15 cellular contexts compared by ENCODE assay signal in genomic region chr4:78325244-78326187, GRCh38.
"Had no signal": no experiment of that assay in that cellular context is flagged by ENCODE, and none has a peak within 500 bp of the region (broad histone marks: within the 10 kb centered on the region; RNA-seq: fewer than 3 reads in every experiment).

No MANE protein-coding gene starts in this region.

- H3K4me1 ChIP-seq: adrenal gland, left lung, right lobe of liver had no signal

- H3K4me3 ChIP-seq: adrenal gland, coronary artery, left lung, right lobe of liver, tibial nerve had no signal

- H3K4me1 Mint-ChIP-seq: activated CD4-positive, alpha-beta T cell treated with anti-CD3 and anti-CD28 coated beads for 36 hours had no signal

- DNase-seq: activated CD4-positive, alpha-beta T cell treated with anti-CD3 and anti-CD28 coated beads for 36 hours; activated naive CD4-positive, alpha-beta T cell treated with anti-CD3 and anti-CD28 coated beads, Interleukin-2, amount 10 ng/mL, durations not matched to agents 7 days and 5 days; adrenal gland; central memory CD4-positive, alpha-beta T cell; effector CD4-positive, alpha-beta T cell; immature natural killer cell; left lung; mesenchymal stem cell; right lobe of liver; stimulated activated CD4-positive, alpha-beta T cell treated with anti-CD3 and anti-CD28 coated beads, Interleukin-2, amount 100 ng/mL, for 24 hours; stimulated activated naive B cell treated with anti-CD40 and anti-IgM and Interleukin-4, amounts not matched to agents 10 μg/mL and 1 μg/mL and 100 μg/mL, for 72 hours; T-helper 1 cell; WERI-Rb-1 had no signal

- H3K36me3 Mint-ChIP-seq: activated naive CD4-positive, alpha-beta T cell treated with anti-CD3 and anti-CD28 coated beads, Interleukin-2, amount 10 ng/mL, durations not matched to agents 7 days and 5 days; immature natural killer cell; stimulated activated naive B cell treated with anti-CD40 and anti-IgM and Interleukin-4, amounts not matched to agents 10 μg/mL and 1 μg/mL and 100 μg/mL, for 72 hours had no signal

- H3K36me3 ChIP-seq: adrenal gland, left lung, right lobe of liver, tibial nerve, WERI-Rb-1 had no signal

- H3K9me3 ChIP-seq: adrenal gland, left lung, right lobe of liver, tibial nerve had no signal

- H3K4me3 Mint-ChIP-seq: activated CD4-positive, alpha-beta T cell treated with anti-CD3 and anti-CD28 coated beads for 36 hours; activated naive CD4-positive, alpha-beta T cell treated with anti-CD3 and anti-CD28 coated beads, Interleukin-2, amount 10 ng/mL, durations not matched to agents 7 days and 5 days; immature natural killer cell; stimulated activated naive B cell treated with anti-CD40 and anti-IgM and Interleukin-4, amounts not matched to agents 10 μg/mL and 1 μg/mL and 100 μg/mL, for 72 hours had no signal

- H3K27ac Mint-ChIP-seq: activated CD4-positive, alpha-beta T cell treated with anti-CD3 and anti-CD28 coated beads for 36 hours; activated naive CD4-positive, alpha-beta T cell treated with anti-CD3 and anti-CD28 coated beads, Interleukin-2, amount 10 ng/mL, durations not matched to agents 7 days and 5 days; immature natural killer cell; stimulated activated naive B cell treated with anti-CD40 and anti-IgM and Interleukin-4, amounts not matched to agents 10 μg/mL and 1 μg/mL and 100 μg/mL, for 72 hours had no signal

- H3K27ac ChIP-seq: adrenal gland, coronary artery, left lung, right lobe of liver, tibial nerve, WERI-Rb-1 had no signal

- ATAC-seq: activated CD4-positive, alpha-beta T cell treated with anti-CD3 and anti-CD28 coated beads for 36 hours; left lung; right lobe of liver; stimulated activated naive B cell treated with anti-CD40 and anti-IgM and Interleukin-4, amounts not matched to agents 10 μg/mL and 1 μg/mL and 100 μg/mL, for 72 hours had no signal

- H3K9me3 Mint-ChIP-seq: activated naive CD4-positive, alpha-beta T cell treated with anti-CD3 and anti-CD28 coated beads, Interleukin-2, amount 10 ng/mL, durations not matched to agents 7 days and 5 days; stimulated activated naive B cell treated with anti-CD40 and anti-IgM and Interleukin-4, amounts not matched to agents 10 μg/mL and 1 μg/mL and 100 μg/mL, for 72 hours had no signal

- H3K27me3 ChIP-seq: adrenal gland, left lung, right lobe of liver, tibial nerve had no signal
